ENCODE assay signal across 21 cellular contexts in genomic region chr1:18638818-18639193, GRCh38. TPM values are rescaled to one million over a fixed set of nuclear protein-coding genes. Genes with fewer than 3 reads are reported as not detected.
"Had no signal": no experiment of that assay in that cellular context is flagged by ENCODE, and none has a peak within 500 bp of the region (broad histone marks: within the 10 kb centered on the region; RNA-seq: fewer than 3 reads in every experiment).

No MANE protein-coding gene starts in this region.

- DNase-seq: KBM-7; NCI-H1092; NCI-H1436; NCI-H187; NCI-H2029; NCI-H2081 treated with DMSO at 0.1 percent for 48 hours; NCI-H2171; NCI-H226; NCI-H446; NCI-H510A; NCI-H524 treated with DMSO at 0.1 percent for 48 hours; NCI-H69; NCI-H774; NK-92 treated with Interleukin-12 subunit alpha and Interleukin-12 subunit beta, amount 100 ng/mL, for 24 hours; PC-3; SHP77 had no signal

RNA-seq across cellular contexts. Expression of gene PAX7, which starts 8.2 kb away (rescaled TPM):
- total RNA-seq: HT-29, LHCN-M2, MCF 10A, OCI-LY7, PC-3, SK-MEL-5 had no signal
